In the genomic region with DNA sequence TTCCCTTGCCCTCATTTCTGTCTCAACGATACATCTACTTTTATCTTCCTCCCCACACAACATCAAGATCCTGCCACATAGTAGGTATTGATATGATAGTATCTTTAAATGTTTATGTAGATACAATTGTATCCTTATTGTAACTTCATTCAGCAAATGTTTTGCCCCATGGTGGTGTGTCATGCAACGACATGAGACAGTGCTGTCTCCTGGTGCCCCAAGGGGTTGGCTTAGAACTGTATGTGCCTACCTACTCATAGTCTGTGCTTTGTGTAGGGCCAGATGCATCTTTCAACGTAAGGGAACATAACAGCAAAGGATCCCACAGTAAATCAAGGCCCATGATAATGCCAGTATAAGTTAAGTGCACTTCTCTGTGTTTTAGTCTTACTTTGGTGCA, we compare ENCODE assay signal across 18 cellular contexts. TPM values are rescaled to one million over a fixed set of nuclear protein-coding genes. Genes with fewer than 3 reads are reported as not detected.
DNase-seq lines count a peak whose midpoint lies in the region; ATAC-seq and TF ChIP-seq lines count a peak whose summit lies in the region.
"Had no signal": no experiment of that assay in that cellular context is flagged by ENCODE, and none has a peak within 500 bp of the region (broad histone marks: within the 10 kb centered on the region; RNA-seq: fewer than 3 reads in every experiment).

No MANE protein-coding gene starts in this region.

- DNase-seq in activated naive CD8-positive, alpha-beta T cell treated with anti-CD3 and anti-CD28 coated beads for 36 hours, result no peak
- DNase-seq in stimulated activated naive B cell treated with anti-CD40 and anti-IgM and Interleukin-4, amounts not matched to agents 10 μg/mL and 1 μg/mL and 100 μg/mL, for 72 hours, result no peak
- no peak for DNase-seq in iPS-NIHi7 (ENCODE audit: extremely low spot score)
- DNase-seq: anterior cingulate cortex; caudate nucleus; esophagus squamous epithelium; MV-4-11; NCI-H187; nephron progenitor cell; posterior cingulate gyrus; stimulated activated CD8-positive, alpha-beta memory T cell treated with anti-CD3 and anti-CD28 coated beads, Interleukin-4, amount 100 ng/mL, for 48 hours; T1000; testis had no signal

- no peaks in the 10 kb centered on the region for H3K36me3 Mint-ChIP-seq in activated naive CD8-positive, alpha-beta T cell
- H3K36me3 Mint-ChIP-seq in activated naive CD8-positive, alpha-beta T cell treated with anti-CD3 and anti-CD28 coated beads for 36 hours, result peaks cover 17% of the 10 kb centered on the region
- peaks cover 2% of the 10 kb centered on the region for H3K36me3 Mint-ChIP-seq in activated naive CD4-positive, alpha-beta T cell treated with anti-CD3 and anti-CD28 coated beads, Interleukin-2, amount 50 U/mL, for 24 hours
- H3K36me3 Mint-ChIP-seq in stimulated activated naive B cell treated with anti-CD40 and anti-IgM and Interleukin-4, amounts not matched to agents 10 μg/mL and 1 μg/mL and 100 μg/mL, for 72 hours, result peaks cover 9 to 34% of the 10 kb centered on the region in 2 donors

- H2AFZ ChIP-seq in Loucy (ENCODE audit: low read length), result no peak overlapping the region

- H3K9me2 ChIP-seq in Loucy (replicated peaks; ENCODE audit: low read depth, low read length), result no peaks in the 10 kb centered on the region

- H3K9me3 Mint-ChIP-seq in activated naive CD8-positive, alpha-beta T cell (ENCODE audit: low read depth), result no peaks in the 10 kb centered on the region
- H3K9me3 Mint-ChIP-seq in activated naive CD8-positive, alpha-beta T cell treated with anti-CD3 and anti-CD28 coated beads for 36 hours, result peaks cover 3% of the 10 kb centered on the region
- no peaks in the 10 kb centered on the region for H3K9me3 Mint-ChIP-seq in activated naive CD4-positive, alpha-beta T cell treated with anti-CD3 and anti-CD28 coated beads, Interleukin-2, amount 50 U/mL, for 24 hours
- H3K9me3 Mint-ChIP-seq in stimulated activated naive B cell treated with anti-CD40 and anti-IgM and Interleukin-4, amounts not matched to agents 10 μg/mL and 1 μg/mL and 100 μg/mL, for 72 hours, result peaks cover 3 to 4% of the 10 kb centered on the region in 2 donors

- H3K27ac Mint-ChIP-seq in activated naive CD8-positive, alpha-beta T cell, result peak overlapping the region; percentile 96
- no peak overlapping the region for H3K27ac Mint-ChIP-seq in activated naive CD8-positive, alpha-beta T cell treated with anti-CD3 and anti-CD28 coated beads for 36 hours
- peak overlapping the region; percentile 99 for H3K27ac Mint-ChIP-seq in activated naive CD4-positive, alpha-beta T cell treated with anti-CD3 and anti-CD28 coated beads, Interleukin-2, amount 50 U/mL, for 24 hours
- peak overlapping the region; percentile 49 for H3K27ac Mint-ChIP-seq in stimulated activated naive B cell treated with anti-CD40 and anti-IgM and Interleukin-4, amounts not matched to agents 10 μg/mL and 1 μg/mL and 100 μg/mL, for 72 hours
- H3K27ac Mint-ChIP-seq: nephron progenitor cell had no signal

- TF ChIP-seq CTCF in Loucy (conservative IDR thresholded peaks at IDR 0.05; ENCODE audit: low read length), result no peak

- no peaks in the 10 kb centered on the region for H3K9me3 ChIP-seq in Loucy (ENCODE audit: insufficient read depth, low read depth, low read length)
- H3K9me3 ChIP-seq: esophagus squamous epithelium, testis had no signal

- H3F3A ChIP-seq in Loucy (ENCODE audit: low read depth), result peaks cover 3% of the 10 kb centered on the region; the same call in 1 of the 2 replicates

- H3K4me3 ChIP-seq in Loucy (ENCODE audit: low read length, poor library complexity, severe bottlenecking), result no peak overlapping the region
- H3K4me3 ChIP-seq: esophagus squamous epithelium, SK-N-MC, testis had no signal

- no peaks in the 10 kb centered on the region for H3K27me3 ChIP-seq in Loucy (ENCODE audit: insufficient read depth, low read length, poor library complexity, severe bottlenecking)
- H3K27me3 ChIP-seq: esophagus squamous epithelium, testis had no signal

- no peaks in the 10 kb centered on the region for H3K27me3 Mint-ChIP-seq in activated naive CD8-positive, alpha-beta T cell
- H3K27me3 Mint-ChIP-seq in activated naive CD8-positive, alpha-beta T cell treated with anti-CD3 and anti-CD28 coated beads for 36 hours, result no peaks in the 10 kb centered on the region
- H3K27me3 Mint-ChIP-seq in activated naive CD4-positive, alpha-beta T cell treated with anti-CD3 and anti-CD28 coated beads, Interleukin-2, amount 50 U/mL, for 24 hours, result no peaks in the 10 kb centered on the region
- no peaks in the 10 kb centered on the region for H3K27me3 Mint-ChIP-seq in stimulated activated naive B cell treated with anti-CD40 and anti-IgM and Interleukin-4, amounts not matched to agents 10 μg/mL and 1 μg/mL and 100 μg/mL, for 72 hours

- H3K79me2 ChIP-seq in Loucy (ENCODE audit: insufficient read depth, low read length), result peaks cover 22% of the 10 kb centered on the region

- H3K36me3 ChIP-seq in Loucy (ENCODE audit: insufficient read depth, low read length), result no peaks in the 10 kb centered on the region
- H3K36me3 ChIP-seq: esophagus squamous epithelium had no signal

- peaks cover 46% of the 10 kb centered on the region for H3K4me1 ChIP-seq in Loucy (ENCODE audit: insufficient read depth, low read length, poor library complexity, severe bottlenecking)

- no peak for ATAC-seq in stimulated activated naive B cell treated with anti-CD40 and anti-IgM and Interleukin-4, amounts not matched to agents 10 μg/mL and 1 μg/mL and 100 μg/mL, for 72 hours (replicated peaks)
- ATAC-seq in HG03432 (IDR thresholded peaks at IDR 0.05; ENCODE audit: unreplicated experiment), result no peak

- H3K9ac ChIP-seq in Loucy (ENCODE audit: low read depth, low read length, poor library complexity, severe bottlenecking), result peak overlapping the region; percentile 95

- peak overlapping the region; percentile 90 for H3K4me3 Mint-ChIP-seq in activated naive CD8-positive, alpha-beta T cell
- H3K4me3 Mint-ChIP-seq in activated naive CD8-positive, alpha-beta T cell treated with anti-CD3 and anti-CD28 coated beads for 36 hours, result no peak overlapping the region
- peak overlapping the region; percentile 95 for H3K4me3 Mint-ChIP-seq in activated naive CD4-positive, alpha-beta T cell treated with anti-CD3 and anti-CD28 coated beads, Interleukin-2, amount 50 U/mL, for 24 hours
- H3K4me3 Mint-ChIP-seq in stimulated activated naive B cell treated with anti-CD40 and anti-IgM and Interleukin-4, amounts not matched to agents 10 μg/mL and 1 μg/mL and 100 μg/mL, for 72 hours, result no peak overlapping the region
- H3K4me3 Mint-ChIP-seq: nephron progenitor cell had no signal

- peak overlapping the region; percentile 78 for H3K4me2 ChIP-seq in Loucy (ENCODE audit: low read depth, low read length, poor library complexity, severe bottlenecking)

- H4K20me1 ChIP-seq in Loucy (ENCODE audit: insufficient read depth, low read length, poor library complexity, severe bottlenecking), result peaks cover 16% of the 10 kb centered on the region

- H3K4me1 Mint-ChIP-seq in activated naive CD8-positive, alpha-beta T cell (ENCODE audit: low read depth), result peaks cover 56% of the 10 kb centered on the region
- peaks cover 33% of the 10 kb centered on the region for H3K4me1 Mint-ChIP-seq in activated naive CD8-positive, alpha-beta T cell treated with anti-CD3 and anti-CD28 coated beads for 36 hours
- peaks cover 51% of the 10 kb centered on the region for H3K4me1 Mint-ChIP-seq in activated naive CD4-positive, alpha-beta T cell treated with anti-CD3 and anti-CD28 coated beads, Interleukin-2, amount 50 U/mL, for 24 hours
- H3K4me1 Mint-ChIP-seq in stimulated activated naive B cell treated with anti-CD40 and anti-IgM and Interleukin-4, amounts not matched to agents 10 μg/mL and 1 μg/mL and 100 μg/mL, for 72 hours, result peaks cover 41 to 49% of the 10 kb centered on the region in 2 donors

RNA-seq across cellular contexts. Expression of a gene that starts 2.8 kb away (rescaled TPM):
- 10 to 100 TPM; 84.7 to 85.2 TPM for total RNA-seq in activated naive CD8-positive, alpha-beta T cell treated with anti-CD3 and anti-CD28 coated beads for 36 hours

Comparison
In these comparisons a context has a peak if more than half of its experiments do, and no peak if none do; other contexts are left out.
1. H3K4me3 Mint-ChIP-seq: peak in activated naive CD8-positive, alpha-beta T cell (single experiment) and activated naive CD4-positive, alpha-beta T cell treated with anti-CD3 and anti-CD28 coated beads, Interleukin-2, amount 50 U/mL, for 24 hours (single experiment); none in activated naive CD8-positive, alpha-beta T cell treated with anti-CD3 and anti-CD28 coated beads for 36 hours (single experiment) and stimulated activated naive B cell treated with anti-CD40 and anti-IgM and Interleukin-4, amounts not matched to agents 10 μg/mL and 1 μg/mL and 100 μg/mL, for 72 hours (0 of 2).